ENCODE assay signal across 10 cellular contexts in the genomic region with DNA sequence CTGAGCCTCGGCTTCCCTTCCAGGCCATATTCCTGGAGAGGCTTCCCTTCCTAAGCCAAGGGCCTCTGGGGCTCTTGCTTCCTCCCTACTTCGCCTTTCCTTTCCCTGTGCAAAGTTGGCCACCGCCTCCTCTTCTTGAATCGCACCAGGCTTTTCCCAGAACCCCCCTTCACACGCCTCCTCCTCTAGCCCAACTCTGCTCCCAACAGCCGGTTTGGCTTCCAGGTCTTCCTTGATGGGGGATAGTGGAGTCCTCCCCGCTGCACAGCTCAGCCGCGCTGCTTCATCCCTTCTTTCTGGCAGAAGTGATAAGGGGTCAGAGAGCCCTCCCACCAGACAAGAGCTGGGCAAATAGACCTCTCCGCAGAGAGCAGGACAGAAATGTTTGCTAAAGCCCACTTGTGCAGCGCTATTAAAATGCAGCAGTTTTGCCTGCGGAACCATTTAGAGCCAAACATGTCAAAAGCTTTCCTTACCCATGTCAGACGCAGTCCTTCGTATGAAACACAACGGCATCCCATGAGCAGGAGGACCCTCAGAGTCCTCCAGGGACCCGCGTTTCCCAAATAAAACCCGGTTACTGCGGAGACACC. TPM values are rescaled to one million over a fixed set of nuclear protein-coding genes. Genes with fewer than 3 reads are reported as not detected.
DNase-seq lines count a peak whose midpoint lies in the region; ATAC-seq and TF ChIP-seq lines count a peak whose summit lies in the region.
"Had no signal": no experiment of that assay in that cellular context is flagged by ENCODE, and none has a peak within 500 bp of the region (broad histone marks: within the 10 kb centered on the region; RNA-seq: fewer than 3 reads in every experiment).

No MANE protein-coding gene starts in this region.

- H3F3A ChIP-seq in SK-N-SH (replicated peaks; ENCODE audit: insufficient read depth): no peaks in the 10 kb centered on the region

- CTCF ChIA-PET in SK-N-SH (lab: Yijun Ruan, JAX): no interaction called here

- TF ChIP-seq RAD21 in SK-N-SH (IDR thresholded peaks at IDR 0.05; ENCODE audit: low read length): no peak

- H3K4me1 ChIP-seq in HAP-1 (no peaks in the 10 kb centered on the region), SK-N-SH (ENCODE audit: control insufficient read depth in 1 of 2, insufficient read depth in 2 of 2, low read depth in 1 of 2, low read length in 1 of 2) (no peaks in the 10 kb centered on the region; a peak in 1 of 4 replicates), esophagus muscularis mucosa (peaks cover 13 to 23% (median 21%) of the 10 kb centered on the region in 4 donors)

- no peaks in the 10 kb centered on the region for H3K79me2 ChIP-seq in SK-N-SH (ENCODE audit: insufficient read depth)

- TF ChIP-seq CTCF in SK-N-SH (IDR thresholded peaks at IDR 0.05): no peak
- TF ChIP-seq CTCF in esophagus muscularis mucosa (IDR thresholded peaks at IDR 0.05): no peak

- H3K36me3 ChIP-seq in HAP-1 (replicated peaks): no peaks in the 10 kb centered on the region
- H3K36me3 ChIP-seq in SK-N-SH (replicated peaks in 1 of 2; ENCODE audit: control insufficient read depth in 1 of 2, insufficient read depth in 2 of 2, low read length in 1 of 2): no peaks in the 10 kb centered on the region
- no peaks in the 10 kb centered on the region for H3K36me3 ChIP-seq in esophagus muscularis mucosa
- H3K36me3 ChIP-seq: neutrophil had no signal

- no peak overlapping the region for H2AFZ ChIP-seq in SK-N-SH (ENCODE audit: low read depth)

- no peak for ATAC-seq in GM18909 (IDR thresholded peaks at IDR 0.05; ENCODE audit: poor library complexity, unreplicated experiment)
- ATAC-seq in HG03159 (IDR thresholded peaks at IDR 0.05; ENCODE audit: unreplicated experiment): no peak

- TF ChIP-seq EP300 in SK-N-SH (IDR thresholded peaks at IDR 0.05; ENCODE audit: borderline replicate concordance in 1 of 2, low read depth in 1 of 2, low read length in 1 of 2) (no peak), esophagus muscularis mucosa (IDR thresholded peaks at IDR 0.05) (no peak)

- H3K4me3 ChIP-seq in HAP-1 (peak overlapping the region; percentile 39), SK-N-SH (ENCODE audit: low read depth in 2 of 2, low read length in 1 of 2) (no peak overlapping the region), esophagus muscularis mucosa (peak overlapping the region; percentile 44 to 55 (median 48))

- TF ChIP-seq POLR2A in esophagus muscularis mucosa (IDR thresholded peaks at IDR 0.05; ENCODE audit: low read depth): no peak

- 29% methylated on average over 18 of the region's 19 CpGs for WGBS in SK-N-SH (ENCODE audit: low lambda C conversion rate)
- 22% methylated on average over 13 of the region's 19 CpGs for WGBS in esophagus muscularis mucosa

- no peak overlapping the region for H3K9ac ChIP-seq in SK-N-SH

- H3K27me3 ChIP-seq in HAP-1 (ENCODE audit: low read depth): no peaks in the 10 kb centered on the region; the same call in 1 of the 2 replicates
- H3K27me3 ChIP-seq in SK-N-SH (ENCODE audit: insufficient read depth): peaks cover 33% of the 10 kb centered on the region
- peaks cover 0 to 72% (median 24%) of the 10 kb centered on the region in 4 donors for H3K27me3 ChIP-seq in esophagus muscularis mucosa

- H3K27ac ChIP-seq in SK-N-SH (ENCODE audit: low read depth in 2 of 2, low read length in 1 of 2) (no peak overlapping the region), esophagus muscularis mucosa (replicated peaks in 1 of 4) (no peak overlapping the region)
- H3K27ac ChIP-seq: neutrophil had no signal

- DNase-seq in HAP-1 (ENCODE audit: low spot score in 2 of 2) (no peak), SK-N-SH (peak; percentile 43), esophagus muscularis mucosa (ENCODE audit: extremely low spot score) (no peak), posterior cingulate gyrus (peak in 6 of 10 donors; percentile 26 to 89 (median 66))
- DNase-seq in activated effector memory CD4-positive, alpha-beta T cell treated with anti-CD3 and anti-CD28 coated beads, Interleukin-2, amount 50 U/mL, for 16 hours: no peak
- DNase-seq: activated CD4-positive, alpha-beta T cell treated with anti-CD3 and anti-CD28 coated beads for 1 hour; central memory CD4-positive, alpha-beta T cell had no signal

- peak overlapping the region; percentile 33; the same call in 1 of the 2 replicates for H3K4me2 ChIP-seq in SK-N-SH

- H3K9me3 ChIP-seq in HAP-1 (no peaks in the 10 kb centered on the region), SK-N-SH (no peaks in the 10 kb centered on the region), esophagus muscularis mucosa (peaks cover 0 to 5% (median 2%) of the 10 kb centered on the region in 4 donors)
- H3K9me3 ChIP-seq: neutrophil had no signal

- no peaks in the 10 kb centered on the region for H3K9me2 ChIP-seq in SK-N-SH

- intact Hi-C loops in esophagus muscularis mucosa (cut with DNase I): no loop called here
- intact Hi-C loops in posterior cingulate gyrus (cut with DNase I): no loop called here

- in situ Hi-C loops in HAP-1 (cut with MboI; ENCODE audit: low sequenced_read_pairs): no loop called here

- no peaks in the 10 kb centered on the region for H4K20me1 ChIP-seq in SK-N-SH (ENCODE audit: insufficient read depth)

- POLR2A ChIA-PET in SK-N-SH (lab: Yijun Ruan, JAX): no interaction called here

TF ChIP-seq in SK-N-SH, 30 proteins besides CTCF, POLR2A, EP300 and RAD21:
- TF ChIP-seq ELF1 (IDR thresholded peaks at IDR 0.05) (no peak), RXRA (IDR thresholded peaks at IDR 0.05; ENCODE audit: borderline replicate concordance, low read depth) (no peak)

RNA-seq across cellular contexts. Expression of a gene that starts 56.5 kb away (rescaled TPM):
- polyA plus RNA-seq in SK-N-SH (2012; rRNA removed): 1.2 and 1.3 TPM in 2 replicates
- 0.51 and 0.81 TPM in 2 replicates for polyA plus RNA-seq in SK-N-SH (2012; cell fraction: cytosol; rRNA removed)
- 7.3 and 11.7 TPM in 2 replicates for polyA plus RNA-seq in SK-N-SH (2012; cell fraction: nucleus; rRNA removed)
- 1 to 10 TPM in 2 of 4 donors, under 1 TPM in 2; 0.45 to 2.5 (median 1.4) TPM for total RNA-seq in esophagus muscularis mucosa

Comparison
In these comparisons a context has a peak if more than half of its experiments do, and no peak if none do; other contexts are left out.
1. DNase-seq: peak in SK-N-SH (single experiment) and posterior cingulate gyrus (6 of 10); none in HAP-1 (0 of 2), esophagus muscularis mucosa (single experiment) and activated effector memory CD4-positive, alpha-beta T cell treated with anti-CD3 and anti-CD28 coated beads, Interleukin-2, amount 50 U/mL, for 16 hours (single experiment).
2. H3K4me3 ChIP-seq: peak in HAP-1 (single experiment) and esophagus muscularis mucosa (4 of 4); none in SK-N-SH (0 of 2).